ENCODE assay signal across 9 cellular contexts in the genomic region with DNA sequence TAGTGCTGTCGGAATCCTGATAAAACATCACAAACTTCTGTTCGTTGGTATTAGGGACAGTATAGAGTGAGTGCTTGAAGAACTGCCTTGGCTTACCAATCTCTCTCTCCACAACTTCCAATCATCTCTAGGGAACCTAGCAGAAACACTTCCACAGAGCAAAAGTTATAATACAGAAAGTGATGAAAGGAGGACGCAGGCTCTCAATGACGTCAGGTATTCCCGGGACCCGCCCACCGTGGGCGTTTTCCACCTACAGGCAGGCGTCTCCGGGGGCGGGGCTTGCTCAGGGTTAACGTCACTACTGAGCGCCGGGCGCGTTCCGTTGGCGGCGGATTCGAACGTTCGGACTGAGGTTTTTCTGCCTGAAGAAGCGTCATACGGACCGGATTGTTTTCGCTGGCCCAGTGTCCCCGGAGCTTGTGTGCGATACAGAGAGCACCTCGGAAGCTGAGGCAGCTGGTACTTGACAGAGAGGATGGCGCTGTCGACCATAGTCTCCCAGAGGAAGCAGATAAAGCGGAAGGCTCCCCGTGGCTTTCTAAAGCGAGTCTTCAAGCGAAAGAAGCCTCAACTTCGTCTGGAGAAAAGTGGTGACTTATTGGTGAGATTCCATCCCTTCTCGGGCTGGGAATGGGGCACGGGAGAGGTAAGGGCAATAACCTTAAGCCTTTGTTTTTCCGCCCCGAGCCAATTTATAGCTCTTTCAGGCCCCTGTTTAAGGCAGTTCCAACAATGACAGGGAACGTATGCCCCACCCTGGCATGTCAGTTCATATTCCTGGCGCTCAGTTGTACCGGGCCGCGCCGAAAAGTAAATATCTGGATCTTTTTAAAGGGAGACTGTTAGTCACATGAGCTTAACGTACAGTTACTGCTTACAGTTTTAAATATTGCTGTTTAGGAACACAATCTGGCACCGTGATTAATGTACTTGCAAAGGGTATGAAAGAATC. TPM values are rescaled to one million over a fixed set of nuclear protein-coding genes. Genes with fewer than 3 reads are reported as not detected.
A peak's percentile ranks its signal among the peaks of the same experiment; 100 is the strongest.
DNase-seq lines count a peak whose midpoint lies in the region; ATAC-seq and TF ChIP-seq lines count a peak whose summit lies in the region.
"Had no signal": no experiment of that assay in that cellular context is flagged by ENCODE, and none has a peak within 500 bp of the region (broad histone marks: within the 10 kb centered on the region; RNA-seq: fewer than 3 reads in every experiment).

A gene (plus strand): TSS at position 320 of the 955 bp plus-strand sequence. CDS start 159 bp downstream, at position 479.

- dilution Hi-C loops in mammary epithelial cell (cut with HindIII; ENCODE audit: low sequenced_read_pairs) = no loop called here

- no peaks in the 10 kb centered on the region for H3K9me3 Mint-ChIP-seq in immature natural killer cell

- H3K79me2 ChIP-seq in mammary epithelial cell (ENCODE audit: insufficient read depth, low read length) = peaks cover 48% of the 10 kb centered on the region

- TSS peak; percentile 71 for BruUV-seq in mammary epithelial cell (replicated peaks; lab: Mats Ljungman, UMichigan)

- peaks cover 12 to 14% of the 10 kb centered on the region in 2 donors for H3K4me1 Mint-ChIP-seq in immature natural killer cell

- H3K36me3 ChIP-seq in mammary epithelial cell (ENCODE audit: insufficient read depth, low read length) = no peaks in the 10 kb centered on the region

- no peaks in the 10 kb centered on the region for H3K9me3 ChIP-seq in mammary epithelial cell (replicated peaks; ENCODE audit: insufficient read depth, low read length)

- H3K27ac Mint-ChIP-seq in immature natural killer cell = peak within 1 kb of the TSS in 3 of 6 donors; percentile 4 to 75 (median 64)
- H3K27ac Mint-ChIP-seq: activated naive CD8-positive, alpha-beta T cell had no signal

- peak; percentile 2 for DNase-seq in AG09309 (ENCODE audit: low read depth)
- DNase-seq in NCI-H2196 (lab: John Stamatoyannopoulos, UW; ENCODE audit: unreplicated experiment) = peak; percentile 94
- DNase-seq in mammary epithelial cell = peak; percentile 90
- DNase-seq in immature natural killer cell = peak; percentile 74 to 78 (median 76)
- peak; percentile 51 for DNase-seq in smooth muscle cell of the brain vasculature (ENCODE audit: low read depth, low spot score)

- peak within 1 kb of the TSS; percentile 56 for H3K4me3 ChIP-seq in AG09309 (ENCODE audit: control insufficient read depth, low read depth, low read length)
- peak within 1 kb of the TSS; percentile 72 to 89 (median 78) for H3K4me3 ChIP-seq in mammary epithelial cell (replicated peaks in 1 of 3; ENCODE audit: insufficient read depth in 1 of 3, low read depth in 2 of 3, low read length in 3 of 3)

- TF ChIP-seq CTCF in AG09309 (IDR thresholded peaks at IDR 0.05; ENCODE audit: control insufficient read depth, insufficient read depth, low read depth, low read length, missing control alignments) (no peak), VCaP (conservative IDR thresholded peaks at IDR 0.05) (no peak), mammary epithelial cell (conservative IDR thresholded peaks at IDR 0.05 in 1 of 2, IDR thresholded peaks at IDR 0.05 in 1 of 2; ENCODE audit: extremely low read depth in 1 of 2, insufficient read depth in 1 of 2, low read depth in 1 of 2, low read length in 2 of 2) (no peak)

- no peak within 1 kb of the TSS for H3K4me3 Mint-ChIP-seq in immature natural killer cell
- H3K4me3 Mint-ChIP-seq: activated naive CD8-positive, alpha-beta T cell had no signal

- no peaks in the 10 kb centered on the region for H3K27me3 ChIP-seq in mammary epithelial cell (ENCODE audit: insufficient read depth, low read length)

- intact Hi-C loops in mammary epithelial cell (cut with micrococcal nuclease) = loop anchor here (5.0 to 10.0 kb wide), 2 partner anchors 165 to 353 kb away; a partner anchor contains a TSS

- peak within 1 kb of the TSS; percentile 91 for H3K9ac ChIP-seq in mammary epithelial cell (ENCODE audit: insufficient read depth, low read length)

- no peaks in the 10 kb centered on the region for H3K36me3 Mint-ChIP-seq in immature natural killer cell
- H3K36me3 Mint-ChIP-seq: activated naive CD8-positive, alpha-beta T cell had no signal

- H3K4me2 ChIP-seq in mammary epithelial cell (ENCODE audit: insufficient read depth, low read depth, low read length) = peak within 1 kb of the TSS; percentile 94

- no peaks in the 10 kb centered on the region for H3K27me3 Mint-ChIP-seq in immature natural killer cell (ENCODE audit: low read depth in 3 of 3)
- H3K27me3 Mint-ChIP-seq: activated naive CD8-positive, alpha-beta T cell had no signal

- H3K27ac ChIP-seq in VCaP = peak within 1 kb of the TSS; percentile 57
- H3K27ac ChIP-seq in mammary epithelial cell (ENCODE audit: insufficient read depth, low read depth, low read length) = peak within 1 kb of the TSS; percentile 86

- peaks cover 10% of the 10 kb centered on the region for H3K4me1 ChIP-seq in mammary epithelial cell (ENCODE audit: insufficient read depth, low read length)

- in situ Hi-C loops in mammary epithelial cell (cut with MboI; ENCODE audit: low sequenced_read_pairs in 2 of 2) = loop anchor here in 1 of 2 donors (25.0 kb wide), 1 partner anchor 303 kb away; no protein-coding TSS in a partner anchor

- CTCF ChIA-PET in mammary epithelial cell (lab: Charles Lee; ENCODE audit: low non-redundant PET) = interaction anchor here (0.7 kb wide), 1 partner anchor 192 kb away, joined by 4 read pairs; no protein-coding TSS in a partner anchor

- ATAC-seq in GM18909 (IDR thresholded peaks at IDR 0.05; ENCODE audit: poor library complexity, unreplicated experiment) = peak; percentile 97
- ATAC-seq in HG03139 (IDR thresholded peaks at IDR 0.05; ENCODE audit: unreplicated experiment) = peak; percentile 87

- no peaks in the 10 kb centered on the region for H4K20me1 ChIP-seq in mammary epithelial cell (ENCODE audit: insufficient read depth, low read length)

- peak within 1 kb of the TSS; percentile 100 for H2AFZ ChIP-seq in mammary epithelial cell (ENCODE audit: low read depth, low read length)

- WGBS in mammary epithelial cell (ENCODE audit: low coverage, missing lambda C conversion rate) = 2% methylated on average over 24 of the region's 48 CpGs

RNA-seq across cellular contexts. Expression of the gene that starts here (rescaled TPM):
- 10 to 100 TPM in 1 of 2 donors, 1 to 10 TPM in 1; 1.7 to 42.0 TPM for total RNA-seq in mammary epithelial cell
- 18.9 TPM for polyA plus RNA-seq in mammary epithelial cell
- polyA minus RNA-seq in mammary epithelial cell = 14.2 TPM
- polyA plus RNA-seq in immature natural killer cell = 1 to 10 TPM; 1.7 to 5.0 (median 4.1) TPM

Comparison
In these comparisons a context has a peak if more than half of its experiments do, and no peak if none do; other contexts are left out.
1. Peak in every context shown above with its lines: DNase-seq, ATAC-seq, H3K4me3 ChIP-seq and H3K27ac ChIP-seq.
2. DNase-seq: peak in every context shown above with its lines; median percentile 94 in NCI-H2196; 90 in mammary epithelial cell; 76 in immature natural killer cell; 51 in smooth muscle cell of the brain vasculature; 2 in AG09309.